ENCODE assay signal across 21 cellular contexts in genomic region chr1:172345077-172345476, GRCh38.
DNase-seq lines count a peak whose midpoint lies in the region; ATAC-seq and TF ChIP-seq lines count a peak whose summit lies in the region.
"Had no signal": no experiment of that assay in that cellular context is flagged by ENCODE, and none has a peak within 500 bp of the region (broad histone marks: within the 10 kb centered on the region; RNA-seq: fewer than 3 reads in every experiment).

No MANE protein-coding gene starts in this region.

- H3F3A ChIP-seq in SK-N-SH (replicated peaks; ENCODE audit: insufficient read depth), result peaks cover 29% of the 10 kb centered on the region

- no peak overlapping the region for H3K4me2 ChIP-seq in SK-N-SH

- H3K27me3 Mint-ChIP-seq in central memory CD8-positive, alpha-beta T cell, result no peaks in the 10 kb centered on the region
- H3K27me3 Mint-ChIP-seq: activated CD8-positive, alpha-beta memory T cell treated with anti-CD3 and anti-CD28 coated beads, Interleukin-2, amount 10 ng/mL, durations not matched to agents 7 days and 5 days; T-cell had no signal

- no peaks in the 10 kb centered on the region for H3K36me3 ChIP-seq in SK-N-SH (replicated peaks in 1 of 2; ENCODE audit: control insufficient read depth in 1 of 2, insufficient read depth in 2 of 2, low read length in 1 of 2)
- H3K36me3 ChIP-seq: ascending aorta had no signal

- no peak overlapping the region for H3K9ac ChIP-seq in SK-N-SH

- peaks cover 26% of the 10 kb centered on the region for H3K4me1 Mint-ChIP-seq in central memory CD8-positive, alpha-beta T cell

- peaks cover 1% of the 10 kb centered on the region for H3K36me3 Mint-ChIP-seq in central memory CD8-positive, alpha-beta T cell (ENCODE audit: insufficient read depth)

- POLR2A ChIA-PET in SK-N-SH (lab: Yijun Ruan, JAX), result no interaction called here

- 94% methylated on average over 1 of the region's 1 CpG for WGBS in SK-N-SH (ENCODE audit: low lambda C conversion rate)

- peak overlapping the region; percentile 71 for H3K27ac Mint-ChIP-seq in central memory CD8-positive, alpha-beta T cell (ENCODE audit: low read depth)
- H3K27ac Mint-ChIP-seq: activated CD8-positive, alpha-beta memory T cell treated with anti-CD3 and anti-CD28 coated beads, Interleukin-2, amount 10 ng/mL, durations not matched to agents 7 days and 5 days; CD14-positive monocyte; T-cell had no signal

- H3K4me3 Mint-ChIP-seq in central memory CD8-positive, alpha-beta T cell, result no peak overlapping the region
- H3K4me3 Mint-ChIP-seq: activated CD8-positive, alpha-beta memory T cell treated with anti-CD3 and anti-CD28 coated beads, Interleukin-2, amount 10 ng/mL, durations not matched to agents 7 days and 5 days; CD14-positive monocyte; T-cell had no signal

- no peaks in the 10 kb centered on the region for H4K20me1 ChIP-seq in SK-N-SH (ENCODE audit: insufficient read depth)

- H2AFZ ChIP-seq in SK-N-SH (ENCODE audit: low read depth), result no peak overlapping the region

- peaks cover 13% of the 10 kb centered on the region; the same call in 1 of the 2 replicates for H3K9me3 ChIP-seq in SK-N-SH
- H3K9me3 ChIP-seq: testis had no signal

- ATAC-seq in SK-N-SH treated with all-trans-retinoic acid at 6 μM for 48 hours (no peak), HG03196 (IDR thresholded peaks at IDR 0.05; ENCODE audit: unreplicated experiment) (peak; percentile 39), HG03175 (IDR thresholded peaks at IDR 0.05; ENCODE audit: unreplicated experiment) (no peak)
- ATAC-seq in central memory CD8-positive, alpha-beta T cell (replicated peaks; ENCODE audit: extremely low read depth, poor library complexity, severe bottlenecking), result no peak
- ATAC-seq: activated CD8-positive, alpha-beta memory T cell treated with anti-CD3 and anti-CD28 coated beads, Interleukin-2, amount 10 ng/mL, durations not matched to agents 7 days and 5 days; right cardiac atrium; T-cell had no signal

- no peak for TF ChIP-seq CTCF in SK-N-SH (IDR thresholded peaks at IDR 0.05)

- TF ChIP-seq EP300 in SK-N-SH (IDR thresholded peaks at IDR 0.05; ENCODE audit: borderline replicate concordance in 1 of 2, low read depth in 1 of 2, low read length in 1 of 2), result no peak

- no peak overlapping the region for H3K4me3 ChIP-seq in SK-N-SH (ENCODE audit: low read depth in 2 of 2, low read length in 1 of 2)
- H3K4me3 ChIP-seq: coronary artery, lung, testis had no signal

- CTCF ChIA-PET in SK-N-SH (lab: Yijun Ruan, JAX), result interaction anchor here (0.6 kb wide), 1 partner anchor 15 kb away, joined by 3 read pairs; no protein-coding TSS in a partner anchor

- no peak for TF ChIP-seq RAD21 in SK-N-SH (IDR thresholded peaks at IDR 0.05; ENCODE audit: low read length)

- H3K27ac ChIP-seq in SK-N-SH (ENCODE audit: low read depth in 2 of 2, low read length in 1 of 2) (peak overlapping the region; percentile 93 to 99; a peak in 3 of 4 replicates), caudate nucleus (ENCODE audit: low read depth, low read length) (no peak overlapping the region)
- H3K27ac ChIP-seq: 22Rv1, epithelial cell of prostate had no signal

- peaks cover 9 to 20% of the 10 kb centered on the region in 2 experiments; a peak in 3 of 4 replicates for H3K4me1 ChIP-seq in SK-N-SH (ENCODE audit: control insufficient read depth in 1 of 2, insufficient read depth in 2 of 2, low read depth in 1 of 2, low read length in 1 of 2)

- H3K79me2 ChIP-seq in SK-N-SH (ENCODE audit: insufficient read depth), result no peaks in the 10 kb centered on the region

- no peaks in the 10 kb centered on the region for H3K27me3 ChIP-seq in SK-N-SH (ENCODE audit: insufficient read depth)
- H3K27me3 ChIP-seq: ascending aorta, testis had no signal

- no peaks in the 10 kb centered on the region for H3K9me2 ChIP-seq in SK-N-SH

- H3K9me3 Mint-ChIP-seq in central memory CD8-positive, alpha-beta T cell, result peaks cover 15% of the 10 kb centered on the region

- DNase-seq in SK-N-SH (no peak), caudate nucleus (lab: John Stamatoyannopoulos, UW) (no peak)
- DNase-seq in central memory CD8-positive, alpha-beta T cell (ENCODE audit: low spot score in 2 of 2), result no peak
- DNase-seq in stimulated activated CD4-positive, alpha-beta T cell treated with anti-CD3 and anti-CD28 coated beads, Interleukin-1b, Interleukin-23, amount 100 ng/mL, for 48 hours, result no peak
- DNase-seq in activated CD4-positive, alpha-beta T cell treated with anti-CD3 and anti-CD28 coated beads, Interleukin-2, amount 50 U/mL, for 48 hours, result no peak
- DNase-seq: activated CD8-positive, alpha-beta memory T cell treated with anti-CD3 and anti-CD28 coated beads, Interleukin-2, amount 10 ng/mL, durations not matched to agents 7 days and 5 days; activated gamma-delta T cell treated with Interleukin-2 at 50 U/mL for 16 hours; DMS79; NCI-H2107; T-cell; testis had no signal

TF ChIP-seq in SK-N-SH, 30 proteins besides CTCF, POLR2A, EP300 and RAD21:
- no peak for TF ChIP-seq ELF1 (IDR thresholded peaks at IDR 0.05)
- TF ChIP-seq JUND (IDR thresholded peaks at IDR 0.05), result no peak
- no peak for TF ChIP-seq USF1 (IDR thresholded peaks at IDR 0.05; ENCODE audit: borderline replicate concordance, low read depth)
- no peak for TF ChIP-seq SIN3A (IDR thresholded peaks at IDR 0.05; ENCODE audit: borderline replicate concordance, low read depth, low read length)
- TF ChIP-seq FOSL2 (IDR thresholded peaks at IDR 0.05; ENCODE audit: borderline replicate concordance, low read depth), result no peak
- no peak for TF ChIP-seq TAF1 (IDR thresholded peaks at IDR 0.05; ENCODE audit: borderline replicate concordance, low read depth, low read length)
- TF ChIP-seq GABPA (IDR thresholded peaks at IDR 0.05; ENCODE audit: low read depth), result no peak
- no peak for TF ChIP-seq MAX (IDR thresholded peaks at IDR 0.05; ENCODE audit: low read depth)
TF ChIP-seq in SK-N-SH: peak in this region for 0.

TF ChIP-seq in SK-N-SH treated with all-trans-retinoic acid at 6 μM for 48 hours, 23 proteins besides CTCF, POLR2A, EP300 and RAD21:
- TF ChIP-seq TOX (CRISPR knock-in tag; IDR thresholded peaks at IDR 0.05; ENCODE audit: borderline replicate concordance) (no peak), CREB5 (CRISPR knock-in tag; IDR thresholded peaks at IDR 0.05; ENCODE audit: low read depth) (no peak), PATZ1 (CRISPR knock-in tag; IDR thresholded peaks at IDR 0.05; ENCODE audit: borderline replicate concordance) (no peak)
